11 cellular contexts compared by ENCODE assay signal in genomic region chr10:20901110-20901509, GRCh38. TPM values are rescaled to one million over a fixed set of nuclear protein-coding genes. Genes with fewer than 3 reads are reported as not detected.
"Had no signal": no experiment of that assay in that cellular context is flagged by ENCODE, and none has a peak within 500 bp of the region (broad histone marks: within the 10 kb centered on the region; RNA-seq: fewer than 3 reads in every experiment).

No MANE protein-coding gene starts in this region.

- H3K27ac ChIP-seq: GM23248, HL-60, KMS-11 had no signal

- FAIRE-seq: HepG2 had no signal

- DNase-seq: GM23248, GOT3, H7, HFFc6, KBM-7 had no signal

- H3K9ac ChIP-seq: GM23248, KMS-11 had no signal

- H3K4me3 ChIP-seq: GM23248, HAP-1 had no signal

- H2AFZ ChIP-seq: GM23248 had no signal

- H3K4me1 ChIP-seq: HAP-1 had no signal

- ATAC-seq: HCT116, HepG2 had no signal

- H3K36me3 ChIP-seq: HAP-1 had no signal

- H3K9me3 ChIP-seq: HAP-1 had no signal

- H3K4me2 ChIP-seq: KMS-11 had no signal

RNA-seq across cellular contexts. Expression of gene NEBL, which starts 4.0 kb away (rescaled TPM):
- total RNA-seq: GM23248, HepG2, HFFc6 had no signal
- polyA plus RNA-seq: GM23248, HepG2, IgD-negative memory B cell had no signal
